ENCODE assay signal across 20 cellular contexts in genomic region chr18:22695674-22696073, GRCh38.
A peak's percentile ranks its signal among the peaks of the same experiment; 100 is the strongest.
DNase-seq lines count a peak whose midpoint lies in the region; ATAC-seq and TF ChIP-seq lines count a peak whose summit lies in the region.
"Had no signal": no experiment of that assay in that cellular context is flagged by ENCODE, and none has a peak within 500 bp of the region (broad histone marks: within the 10 kb centered on the region; RNA-seq: fewer than 3 reads in every experiment).

No MANE protein-coding gene starts in this region.

- H3K4me1 ChIP-seq in HCT116 (ENCODE audit: control insufficient read depth in 1 of 2, insufficient read depth in 2 of 2, low read length in 2 of 2) (peaks cover 2 to 12% of the 10 kb centered on the region in 2 experiments), RWPE2 (ENCODE audit: insufficient read depth, poor library complexity, severe bottlenecking) (peaks cover 29% of the 10 kb centered on the region), smooth muscle cell (ENCODE audit: low read depth) (peaks cover 17% of the 10 kb centered on the region), BE2C (no peaks in the 10 kb centered on the region)

- no peak for DNase-seq in HCT116 (ENCODE audit: low read depth, low spot score)
- DNase-seq in RWPE2 (ENCODE audit: low spot score) = no peak
- no peak for DNase-seq in epithelial cell of prostate (ENCODE audit: low read depth, low spot score)
- no peak for DNase-seq in smooth muscle cell (lab: John Stamatoyannopoulos, UW; ENCODE audit: unreplicated experiment)
- DNase-seq in activated CD8-positive, alpha-beta T cell treated with anti-CD3 and anti-CD28 coated beads for 36 hours = no peak
- no peak for DNase-seq in NCI-H1105 treated with DMSO at 0.1 percent for 48 hours (lab: John Stamatoyannopoulos, UW)
- no peak for DNase-seq in BE2C
- DNase-seq: CD8-positive, alpha-beta T cell; GDM1; Kasumi-1; NCI-H1092; NCI-H1436 treated with DMSO at 0.1 percent for 48 hours; NCI-H2029; NCI-H2171; NCI-H345; NCI-H524; NCI-H774; NK-92 treated with Interleukin-12 subunit alpha and Interleukin-12 subunit beta, amount 100 ng/mL, for 24 hours had no signal

- no peak overlapping the region for H3K4me3 Mint-ChIP-seq in activated CD8-positive, alpha-beta T cell treated with anti-CD3 and anti-CD28 coated beads for 36 hours
- H3K4me3 Mint-ChIP-seq: CD8-positive, alpha-beta T cell had no signal

- H3K36me3 Mint-ChIP-seq in activated CD8-positive, alpha-beta T cell treated with anti-CD3 and anti-CD28 coated beads for 36 hours (ENCODE audit: low read depth) = no peaks in the 10 kb centered on the region
- H3K36me3 Mint-ChIP-seq: CD8-positive, alpha-beta T cell had no signal

- H3K27ac Mint-ChIP-seq in activated CD8-positive, alpha-beta T cell treated with anti-CD3 and anti-CD28 coated beads for 36 hours = no peak overlapping the region
- H3K27ac Mint-ChIP-seq: CD8-positive, alpha-beta T cell had no signal

- 65% methylated on average over 4 of the region's 4 CpGs for WGBS in smooth muscle cell (ENCODE audit: low lambda C conversion rate)

- TF ChIP-seq CTCF in HCT116 (IDR thresholded peaks at IDR 0.05 in 2 of 3, conservative IDR thresholded peaks at IDR 0.05 in 1 of 3; ENCODE audit: borderline replicate concordance in 1 of 3, insufficient read depth in 1 of 3, low read depth in 2 of 3, low read length in 2 of 3) (no peak), RWPE2 (IDR thresholded peaks at IDR 0.05; ENCODE audit: poor library complexity, severe bottlenecking) (no peak), smooth muscle cell (IDR thresholded peaks at IDR 0.05; ENCODE audit: borderline replicate concordance, insufficient read depth, poor library complexity, severe bottlenecking) (no peak), BE2C (IDR thresholded peaks at IDR 0.05; ENCODE audit: low read depth, low read length) (no peak)
- no peak for TF ChIP-seq CTCF in activated CD8-positive, alpha-beta T cell treated with anti-CD3 and anti-CD28 coated beads for 36 hours (IDR thresholded peaks at IDR 0.05)

- CTCF ChIA-PET in HCT116 (lab: Charles Lee) = interaction anchor here (1.4 kb wide), 1 partner anchor 8 kb away, joined by 4 read pairs; no protein-coding TSS in a partner anchor
- CTCF ChIA-PET in activated CD8-positive, alpha-beta T cell treated with anti-CD3 and anti-CD28 coated beads for 36 hours (lab: Charles Lee) = no interaction called here

- no peaks in the 10 kb centered on the region for H3K36me3 ChIP-seq in HCT116 (ENCODE audit: control insufficient read depth in 1 of 2, insufficient read depth in 2 of 2, low read length in 2 of 2)
- H3K36me3 ChIP-seq in RWPE2 (ENCODE audit: low read depth) = no peaks in the 10 kb centered on the region
- no peaks in the 10 kb centered on the region for H3K36me3 ChIP-seq in smooth muscle cell (ENCODE audit: low read depth)
- no peaks in the 10 kb centered on the region for H3K36me3 ChIP-seq in BE2C
- H3K36me3 ChIP-seq: MG63 had no signal

- TF ChIP-seq POLR2A in HCT116 (IDR thresholded peaks at IDR 0.05; ENCODE audit: borderline replicate concordance, extremely low read depth, insufficient read depth, insufficient read length) = no peak

- RAD21 ChIA-PET in HCT116 (lab: Charles Lee; ENCODE audit: low non-redundant PET in 1 of 2, low total read pairs in 2 of 2, uncharacterized antibody in 2 of 2, unreplicated experiment in 2 of 2) = no interaction called here

- POLR2A ChIA-PET in HCT116 (lab: Charles Lee) = no interaction called here
- POLR2A ChIA-PET in activated CD8-positive, alpha-beta T cell treated with anti-CD3 and anti-CD28 coated beads for 36 hours (lab: Charles Lee) = no interaction called here

- H3K9me2 ChIP-seq in HCT116 (ENCODE audit: insufficient read depth) = no peaks in the 10 kb centered on the region

- H3K9ac ChIP-seq in HCT116 (ENCODE audit: low read length) (no peak overlapping the region), smooth muscle cell (ENCODE audit: low read depth) (peak overlapping the region; percentile 36)

- H3K9me3 Mint-ChIP-seq in activated CD8-positive, alpha-beta T cell treated with anti-CD3 and anti-CD28 coated beads for 36 hours = no peaks in the 10 kb centered on the region
- H3K9me3 Mint-ChIP-seq: CD8-positive, alpha-beta T cell had no signal

- H2AFZ ChIP-seq in HCT116 (ENCODE audit: low read depth, low read length, poor library complexity, severe bottlenecking) (peak overlapping the region; percentile 89), smooth muscle cell (ENCODE audit: low read depth) (peak overlapping the region; percentile 3)

- H3K27me3 ChIP-seq in HCT116 (ENCODE audit: insufficient read depth, low read length) (no peaks in the 10 kb centered on the region), RWPE2 (ENCODE audit: insufficient read depth, poor library complexity, severe bottlenecking) (no peaks in the 10 kb centered on the region), smooth muscle cell (ENCODE audit: low read depth) (no peaks in the 10 kb centered on the region), BE2C (no peaks in the 10 kb centered on the region)
- H3K27me3 ChIP-seq: MG63 had no signal

- peaks cover 21% of the 10 kb centered on the region for H3F3A ChIP-seq in smooth muscle cell (ENCODE audit: low read depth)

- H3K9me3 ChIP-seq in HCT116 (ENCODE audit: control insufficient read depth in 1 of 2, insufficient read depth in 1 of 2, low read depth in 1 of 2, low read length in 2 of 2) = no peaks in the 10 kb centered on the region
- no peaks in the 10 kb centered on the region for H3K9me3 ChIP-seq in RWPE2 (ENCODE audit: severe bottlenecking)
- H3K9me3 ChIP-seq in smooth muscle cell (replicated peaks; ENCODE audit: low read depth) = no peaks in the 10 kb centered on the region
- no peaks in the 10 kb centered on the region for H3K9me3 ChIP-seq in BE2C
- H3K9me3 ChIP-seq: MG63 had no signal

- BruUV-seq in HCT116 (replicated peaks; lab: Mats Ljungman, UMichigan) = no TSS peak

- no peak for ATAC-seq in HCT116
- no peak for ATAC-seq in RWPE2 (ENCODE audit: low read depth)
- ATAC-seq in activated CD8-positive, alpha-beta T cell treated with anti-CD3 and anti-CD28 coated beads for 36 hours = no peak
- ATAC-seq: CD8-positive, alpha-beta T cell; Panc1 had no signal

- intact Hi-C loops in HCT116 (cut with micrococcal nuclease) = no loop called here
- intact Hi-C loops in activated CD8-positive, alpha-beta T cell treated with anti-CD3 and anti-CD28 coated beads for 36 hours (cut with micrococcal nuclease) = loop anchor here (10.0 kb wide), 1 partner anchor 59 kb away; no protein-coding TSS in a partner anchor

- H3K4me2 ChIP-seq in HCT116 (ENCODE audit: low read length) (no peak overlapping the region), smooth muscle cell (peak overlapping the region; percentile 79)

- peaks cover 6% of the 10 kb centered on the region for H3K27me3 Mint-ChIP-seq in activated CD8-positive, alpha-beta T cell treated with anti-CD3 and anti-CD28 coated beads for 36 hours

- no peak for TF ChIP-seq RAD21 in HCT116 (IDR thresholded peaks at IDR 0.05; ENCODE audit: low read depth)

- no peaks in the 10 kb centered on the region for H3K79me2 ChIP-seq in HCT116 (ENCODE audit: insufficient read depth, low read length)
- no peaks in the 10 kb centered on the region for H3K79me2 ChIP-seq in smooth muscle cell (ENCODE audit: low read depth)

- no peaks in the 10 kb centered on the region for H3K4me1 Mint-ChIP-seq in activated CD8-positive, alpha-beta T cell treated with anti-CD3 and anti-CD28 coated beads for 36 hours (ENCODE audit: low read depth)

- no peak overlapping the region for H3K27ac ChIP-seq in HCT116 (ENCODE audit: low read depth, low read length)
- peak overlapping the region; percentile 64 for H3K27ac ChIP-seq in RWPE2 (ENCODE audit: poor library complexity, severe bottlenecking)
- peak overlapping the region; percentile 41 for H3K27ac ChIP-seq in epithelial cell of prostate
- H3K27ac ChIP-seq in smooth muscle cell (ENCODE audit: low read depth) = peak overlapping the region; percentile 96

- H3K4me3 ChIP-seq in HCT116 (replicated peaks in 1 of 2; ENCODE audit: low read depth in 1 of 2, low read length in 2 of 2) (no peak overlapping the region), RWPE2 (ENCODE audit: severe bottlenecking) (no peak overlapping the region), smooth muscle cell (peak overlapping the region; percentile 20), BE2C (ENCODE audit: low read depth, low read length) (no peak overlapping the region)
- H3K4me3 ChIP-seq: MG63 had no signal

- no peaks in the 10 kb centered on the region for H4K20me1 ChIP-seq in HCT116 (ENCODE audit: insufficient read depth)
- no peaks in the 10 kb centered on the region for H4K20me1 ChIP-seq in smooth muscle cell (ENCODE audit: low read depth)

TF ChIP-seq in HCT116, 20 proteins besides CTCF, POLR2A, EP300 and RAD21 (continues in another document):
- no peak for TF ChIP-seq ZFX (IDR thresholded peaks at IDR 0.05)
- no peak for TF ChIP-seq EGR1 (IDR thresholded peaks at IDR 0.05; ENCODE audit: low read depth)
- TF ChIP-seq ELF1 (IDR thresholded peaks at IDR 0.05; ENCODE audit: borderline replicate concordance, low read depth) = no peak
- TF ChIP-seq ZNF274 (IDR thresholded peaks at IDR 0.05; ENCODE audit: low read depth, low read length) = no peak
- TF ChIP-seq SP1 (IDR thresholded peaks at IDR 0.05; ENCODE audit: low read depth) = no peak
- no peak for TF ChIP-seq CBX3 (IDR thresholded peaks at IDR 0.05; ENCODE audit: low read depth)
- no peak for TF ChIP-seq EZH2 (IDR thresholded peaks at IDR 0.05)
- no peak for TF ChIP-seq FOSL1 (IDR thresholded peaks at IDR 0.05; ENCODE audit: low read depth)
- TF ChIP-seq YY1 (IDR thresholded peaks at IDR 0.05; ENCODE audit: extremely low read depth, insufficient replicate concordance, low read depth, low read length) = no peak
- TF ChIP-seq EZH2phosphoT487 (IDR thresholded peaks at IDR 0.05; ENCODE audit: borderline replicate concordance) = no peak
- TF ChIP-seq POLR2AphosphoS5 (IDR thresholded peaks at IDR 0.05; ENCODE audit: low read depth, low read length) = no peak
- no peak for TF ChIP-seq MAX (IDR thresholded peaks at IDR 0.05)
- TF ChIP-seq JUND (IDR thresholded peaks at IDR 0.05) = no peak
- no peak for TF ChIP-seq SRF (IDR thresholded peaks at IDR 0.05; ENCODE audit: low read depth)
